In the genomic region with DNA sequence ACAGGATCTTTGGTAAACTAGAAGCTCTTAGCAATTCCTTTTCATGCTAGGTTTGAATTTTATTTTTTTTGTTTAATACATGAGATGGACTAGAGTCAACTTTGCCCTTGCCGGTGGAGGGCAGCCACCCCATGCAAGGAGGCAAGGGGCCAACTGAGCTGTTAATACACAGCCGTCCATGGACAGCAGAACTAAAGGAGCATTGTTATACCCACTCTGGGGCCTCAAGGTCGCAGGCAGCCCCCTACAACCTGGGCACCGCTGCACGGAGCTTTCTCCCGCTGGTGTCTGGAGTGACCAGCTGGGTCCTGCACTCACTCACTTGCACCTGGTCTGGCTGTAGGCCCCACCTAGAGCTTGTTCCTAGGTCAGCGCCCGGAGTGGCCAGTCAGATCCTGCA, we compare ENCODE assay signal across 19 cellular contexts. TPM values are rescaled to one million over a fixed set of nuclear protein-coding genes. Genes with fewer than 3 reads are reported as not detected.
DNase-seq lines count a peak whose midpoint lies in the region; ATAC-seq, FAIRE-seq and TF ChIP-seq lines count a peak whose summit lies in the region.
"Had no signal": no experiment of that assay in that cellular context is flagged by ENCODE, and none has a peak within 500 bp of the region (broad histone marks: within the 10 kb centered on the region; RNA-seq: fewer than 3 reads in every experiment).

No MANE protein-coding gene starts in this region.

- H3K27me3 ChIP-seq in KMS-11 (ENCODE audit: insufficient read depth, low read depth) (no peaks in the 10 kb centered on the region), hepatocyte (no peaks in the 10 kb centered on the region), lower lobe of right lung (ENCODE audit: low read depth) (no peaks in the 10 kb centered on the region)
- H3K27me3 ChIP-seq: BLaER1 had no signal

- no peak for DNase-seq in activated CD4-positive, alpha-beta T cell treated with anti-CD3 and anti-CD28 coated beads, Interleukin-2, amount 10 ng/mL, durations not matched to agents 7 days and 5 days
- no peak for DNase-seq in activated CD4-positive, alpha-beta T cell treated with anti-CD3 and anti-CD28 coated beads, Interleukin-2, amount 50 U/mL, for 4 hours
- DNase-seq in activated naive CD8-positive, alpha-beta T cell treated with anti-CD3 and anti-CD28 coated beads for 36 hours = no peak
- no peak for DNase-seq in stimulated activated effector memory CD8-positive, alpha-beta T cell treated with anti-CD3 and anti-CD28 coated beads, Interleukin-12 subunit alpha, Interleukin-12 subunit beta, amount 100 ng/mL, for 72 hours (ENCODE audit: low spot score in 2 of 2)
- DNase-seq in frontal cortex (ENCODE audit: low spot score in 2 of 2) = no peak
- DNase-seq in hepatocyte (ENCODE audit: low spot score) = no peak
- DNase-seq in lower lobe of right lung = no peak
- DNase-seq: CD8-positive, alpha-beta T cell; DMS79; H7; NCI-H187 treated with DMSO at 0.1 percent for 48 hours; NCI-H2171; NCI-H446; NCI-H69; NK-92 treated with Interleukin-12 subunit alpha and Interleukin-12 subunit beta, amount 100 ng/mL, for 24 hours had no signal

- H3K36me3 ChIP-seq in KMS-11 (ENCODE audit: insufficient read depth) = no peaks in the 10 kb centered on the region
- no peaks in the 10 kb centered on the region for H3K36me3 ChIP-seq in hepatocyte (replicated peaks; ENCODE audit: insufficient read depth, low read depth)
- no peaks in the 10 kb centered on the region for H3K36me3 ChIP-seq in lower lobe of right lung
- H3K36me3 ChIP-seq: BLaER1 had no signal

- H3K9me2 ChIP-seq in hepatocyte (replicated peaks; ENCODE audit: insufficient read depth) = no peaks in the 10 kb centered on the region

- H3K4me3 Mint-ChIP-seq in activated CD4-positive, alpha-beta T cell treated with anti-CD3 and anti-CD28 coated beads, Interleukin-2, amount 10 ng/mL, durations not matched to agents 7 days and 5 days = no peak overlapping the region
- no peak overlapping the region for H3K4me3 Mint-ChIP-seq in activated naive CD8-positive, alpha-beta T cell treated with anti-CD3 and anti-CD28 coated beads for 36 hours
- no peak overlapping the region for H3K4me3 Mint-ChIP-seq in stimulated activated effector memory CD8-positive, alpha-beta T cell treated with anti-CD3 and anti-CD28 coated beads, Interleukin-12 subunit alpha, Interleukin-12 subunit beta, amount 100 ng/mL, for 72 hours
- H3K4me3 Mint-ChIP-seq: CD8-positive, alpha-beta T cell had no signal

- no peaks in the 10 kb centered on the region for H3K27me3 Mint-ChIP-seq in activated CD4-positive, alpha-beta T cell treated with anti-CD3 and anti-CD28 coated beads, Interleukin-2, amount 10 ng/mL, durations not matched to agents 7 days and 5 days
- H3K27me3 Mint-ChIP-seq in activated naive CD8-positive, alpha-beta T cell treated with anti-CD3 and anti-CD28 coated beads for 36 hours = no peaks in the 10 kb centered on the region

- no peaks in the 10 kb centered on the region for H3K9me3 Mint-ChIP-seq in activated CD4-positive, alpha-beta T cell treated with anti-CD3 and anti-CD28 coated beads, Interleukin-2, amount 10 ng/mL, durations not matched to agents 7 days and 5 days
- H3K9me3 Mint-ChIP-seq in activated naive CD8-positive, alpha-beta T cell treated with anti-CD3 and anti-CD28 coated beads for 36 hours = peaks cover 9% of the 10 kb centered on the region
- H3K9me3 Mint-ChIP-seq in stimulated activated effector memory CD8-positive, alpha-beta T cell treated with anti-CD3 and anti-CD28 coated beads, Interleukin-12 subunit alpha, Interleukin-12 subunit beta, amount 100 ng/mL, for 72 hours = no peaks in the 10 kb centered on the region
- H3K9me3 Mint-ChIP-seq: CD8-positive, alpha-beta T cell had no signal

- intact Hi-C loops in lower lobe of right lung (cut with DNase I) = no loop called here

- FAIRE-seq in frontal cortex (lab: Jason Lieb, UNC) = no peak
- FAIRE-seq: A204.1 had no signal

- no peak for TF ChIP-seq CTCF in KMS-11 (conservative IDR thresholded peaks at IDR 0.05; ENCODE audit: low read depth, low read length)
- TF ChIP-seq CTCF in hepatocyte (IDR thresholded peaks at IDR 0.05; ENCODE audit: poor library complexity) = no peak
- no peak for TF ChIP-seq CTCF in lower lobe of right lung (IDR thresholded peaks at IDR 0.05)

- H3K4me3 ChIP-seq in KMS-11 (IDR thresholded peaks at IDR 0.05; ENCODE audit: insufficient read depth, low read depth, low read length) = peak overlapping the region; percentile 42
- H3K4me3 ChIP-seq in hepatocyte = no peak overlapping the region
- H3K4me3 ChIP-seq in lower lobe of right lung = no peak overlapping the region
- H3K4me3 ChIP-seq: BLaER1 had no signal

- no peaks in the 10 kb centered on the region for H3K79me2 ChIP-seq in KMS-11 (ENCODE audit: insufficient read depth, low read depth)
- H3K79me2 ChIP-seq in hepatocyte = no peaks in the 10 kb centered on the region

- 95% methylated on average over 8 of the region's 8 CpGs for WGBS in hepatocyte (ENCODE audit: low lambda C conversion rate, missing lambda C conversion rate)

- ATAC-seq in stimulated activated effector memory CD8-positive, alpha-beta T cell treated with anti-CD3 and anti-CD28 coated beads, Interleukin-12 subunit alpha, Interleukin-12 subunit beta, amount 100 ng/mL, for 72 hours = no peak
- no peak for ATAC-seq in lower lobe of right lung
- ATAC-seq: CD8-positive, alpha-beta T cell had no signal

- H3K4me1 Mint-ChIP-seq in activated CD4-positive, alpha-beta T cell treated with anti-CD3 and anti-CD28 coated beads, Interleukin-2, amount 10 ng/mL, durations not matched to agents 7 days and 5 days = peaks cover 17% of the 10 kb centered on the region
- peaks cover 59% of the 10 kb centered on the region for H3K4me1 Mint-ChIP-seq in activated naive CD8-positive, alpha-beta T cell treated with anti-CD3 and anti-CD28 coated beads for 36 hours
- H3K4me1 Mint-ChIP-seq in stimulated activated effector memory CD8-positive, alpha-beta T cell treated with anti-CD3 and anti-CD28 coated beads, Interleukin-12 subunit alpha, Interleukin-12 subunit beta, amount 100 ng/mL, for 72 hours = peaks cover 35% of the 10 kb centered on the region

- H2AFZ ChIP-seq in KMS-11 (ENCODE audit: low read depth) = peak overlapping the region; percentile 6; the same call in 1 of the 2 replicates
- no peak overlapping the region for H2AFZ ChIP-seq in hepatocyte

- H3K4me2 ChIP-seq in KMS-11 (peak overlapping the region; percentile 85; the same call in 1 of the 2 replicates), hepatocyte (no peak overlapping the region)

- peak overlapping the region; percentile 62 for H3K27ac Mint-ChIP-seq in activated CD4-positive, alpha-beta T cell treated with anti-CD3 and anti-CD28 coated beads, Interleukin-2, amount 10 ng/mL, durations not matched to agents 7 days and 5 days
- H3K27ac Mint-ChIP-seq in activated naive CD8-positive, alpha-beta T cell treated with anti-CD3 and anti-CD28 coated beads for 36 hours = peak overlapping the region; percentile 98
- H3K27ac Mint-ChIP-seq in stimulated activated effector memory CD8-positive, alpha-beta T cell treated with anti-CD3 and anti-CD28 coated beads, Interleukin-12 subunit alpha, Interleukin-12 subunit beta, amount 100 ng/mL, for 72 hours = peak overlapping the region; percentile 87

- POLR2A ChIA-PET in activated CD4-positive, alpha-beta T cell treated with anti-CD3 and anti-CD28 coated beads, Interleukin-2, amount 10 ng/mL, durations not matched to agents 7 days and 5 days (lab: Charles Lee) = no interaction called here

- CTCF ChIA-PET in activated CD4-positive, alpha-beta T cell treated with anti-CD3 and anti-CD28 coated beads, Interleukin-2, amount 10 ng/mL, durations not matched to agents 7 days and 5 days (lab: Charles Lee) = no interaction called here

- H3K4me1 ChIP-seq in KMS-11 (ENCODE audit: low read depth, poor library complexity, severe bottlenecking) (peaks cover 41% of the 10 kb centered on the region), hepatocyte (ENCODE audit: insufficient read depth) (no peaks in the 10 kb centered on the region), lower lobe of right lung (peaks cover 21% of the 10 kb centered on the region)

- H4K20me1 ChIP-seq in KMS-11 (ENCODE audit: insufficient read depth) = no peaks in the 10 kb centered on the region
- H4K20me1 ChIP-seq in hepatocyte (ENCODE audit: insufficient read depth, poor library complexity, severe bottlenecking) = no peaks in the 10 kb centered on the region
- H4K20me1 ChIP-seq: BLaER1 had no signal

- H3K27ac ChIP-seq in KMS-11 (peak overlapping the region; percentile 56; the same call in 1 of the 2 replicates), hepatocyte (no peak overlapping the region), lower lobe of right lung (no peak overlapping the region)
- H3K27ac ChIP-seq: BLaER1 had no signal

- H3K9ac ChIP-seq in KMS-11 = no peak overlapping the region
- H3K9ac ChIP-seq: BLaER1 had no signal

- H3K36me3 Mint-ChIP-seq in activated CD4-positive, alpha-beta T cell treated with anti-CD3 and anti-CD28 coated beads, Interleukin-2, amount 10 ng/mL, durations not matched to agents 7 days and 5 days (ENCODE audit: low read depth) = peaks cover 8% of the 10 kb centered on the region
- H3K36me3 Mint-ChIP-seq in activated naive CD8-positive, alpha-beta T cell treated with anti-CD3 and anti-CD28 coated beads for 36 hours = peaks cover 43% of the 10 kb centered on the region
- no peaks in the 10 kb centered on the region for H3K36me3 Mint-ChIP-seq in stimulated activated effector memory CD8-positive, alpha-beta T cell treated with anti-CD3 and anti-CD28 coated beads, Interleukin-12 subunit alpha, Interleukin-12 subunit beta, amount 100 ng/mL, for 72 hours
- H3K36me3 Mint-ChIP-seq: CD8-positive, alpha-beta T cell had no signal

- H3K9me3 ChIP-seq in hepatocyte (ENCODE audit: low read depth) = no peaks in the 10 kb centered on the region
- no peaks in the 10 kb centered on the region for H3K9me3 ChIP-seq in lower lobe of right lung

RNA-seq across cellular contexts. Expression of a gene that starts 47.9 kb away (rescaled TPM):
- under 1 TPM in 1 of 2 experiments, not detected in 1; 0.10 TPM for total RNA-seq in activated CD4-positive, alpha-beta T cell treated with anti-CD3 and anti-CD28 coated beads, Interleukin-2, amount 10 ng/mL, durations not matched to agents 7 days and 5 days
- under 1 TPM; 0.10 to 0.18 TPM for total RNA-seq in activated naive CD8-positive, alpha-beta T cell treated with anti-CD3 and anti-CD28 coated beads for 36 hours
- not detected for total RNA-seq in frontal cortex
- 1.8 and 2.0 TPM in 2 replicates for total RNA-seq in hepatocyte
- 0.15 and 1.2 TPM in 2 replicates for polyA plus RNA-seq in hepatocyte
- total RNA-seq in lower lobe of right lung = 8.5 TPM
- total RNA-seq: G401, H7 had no signal
